Comparison of ENCODE assay signal across 22 cellular contexts in genomic region chr20:22939181-22939580, GRCh38.
"Had no signal": no experiment of that assay in that cellular context is flagged by ENCODE, and none has a peak within 500 bp of the region (broad histone marks: within the 10 kb centered on the region; RNA-seq: fewer than 3 reads in every experiment).

No MANE protein-coding gene starts in this region.

- DNase-seq: stimulated activated CD4-positive, alpha-beta T cell treated with anti-CD3 and anti-CD28 coated beads, Interleukin-2, amount 100 ng/mL, for 48 hours; stimulated activated CD4-positive, alpha-beta T cell treated with anti-CD3 and anti-CD28 coated beads, Interleukin-4, amount 100 ng/mL, for 1 hour; stimulated activated CD4-positive, alpha-beta T cell treated with anti-CD3 and anti-CD28 coated beads, Interleukin-4, amount 100 ng/mL, for 24 hours; stimulated activated CD8-positive, alpha-beta memory T cell treated with anti-CD3 and anti-CD28 coated beads, Interleukin-4, amount 100 ng/mL, for 48 hours; stimulated activated naive B cell treated with anti-CD40 and anti-IgM and Interleukin-4, amounts not matched to agents 10 μg/mL and 1 μg/mL and 100 μg/mL, for 72 hours; stimulated activated naive CD4-positive, alpha-beta T cell; stimulated activated naive CD4-positive, alpha-beta T cell treated with Interleukin-2 at 50 U/mL for 16 hours; stimulated activated naive CD8-positive, alpha-beta T cell treated with anti-CD3 and anti-CD28 coated beads, Interleukin-15, amount 100 ng/mL, for 72 hours; stimulated activated naive CD8-positive, alpha-beta T cell treated with anti-CD3 and anti-CD28 coated beads, Interleukin-15, Interleukin-2, amounts not matched to agents 100 U/mL and 50 U/mL, for 24 hours; stomach; substantia nigra; testis; thyroid gland; tibial artery; transverse colon; upper lobe of left lung; upper lobe of right lung; uterus had no signal

- H3K9me3 Mint-ChIP-seq: stimulated activated naive CD8-positive, alpha-beta T cell treated with anti-CD3 and anti-CD28 coated beads, Interleukin-15, amount 100 ng/mL, for 72 hours; type B pancreatic cell had no signal

- H3K27me3 Mint-ChIP-seq: stimulated activated memory B cell treated with anti-CD40 and anti-IgM and Interleukin-4, amounts not matched to agents 10 μg/mL and 1 μg/mL and 100 μg/mL, for 72 hours; stimulated activated naive B cell treated with anti-CD40 and anti-IgM and Interleukin-4, amounts not matched to agents 10 μg/mL and 1 μg/mL and 100 μg/mL, for 72 hours had no signal

- H3K36me3 Mint-ChIP-seq: stimulated activated effector memory CD8-positive, alpha-beta T cell treated with anti-CD3 and anti-CD28 coated beads, Interleukin-12 subunit alpha, Interleukin-12 subunit beta, amount 100 ng/mL, for 72 hours; stimulated activated memory B cell treated with anti-CD40 and anti-IgM and Interleukin-4, amounts not matched to agents 10 μg/mL and 1 μg/mL and 100 μg/mL, for 72 hours; stimulated activated naive B cell treated with anti-CD40 and anti-IgM and Interleukin-4, amounts not matched to agents 10 μg/mL and 1 μg/mL and 100 μg/mL, for 72 hours; type B pancreatic cell had no signal

- H3K4me3 Mint-ChIP-seq: stimulated activated effector memory CD8-positive, alpha-beta T cell treated with anti-CD3 and anti-CD28 coated beads, Interleukin-12 subunit alpha, Interleukin-12 subunit beta, amount 100 ng/mL, for 72 hours; stimulated activated memory B cell treated with anti-CD40 and anti-IgM and Interleukin-4, amounts not matched to agents 10 μg/mL and 1 μg/mL and 100 μg/mL, for 72 hours; stimulated activated naive B cell treated with anti-CD40 and anti-IgM and Interleukin-4, amounts not matched to agents 10 μg/mL and 1 μg/mL and 100 μg/mL, for 72 hours; stimulated activated naive CD8-positive, alpha-beta T cell treated with anti-CD3 and anti-CD28 coated beads, Interleukin-15, amount 100 ng/mL, for 72 hours; stimulated activated naive CD8-positive, alpha-beta T cell treated with anti-CD3 and anti-CD28 coated beads, Interleukin-15, Interleukin-2, amounts not matched to agents 100 ng/mL and 50 ng/mL, for 24 hours; type B pancreatic cell had no signal

- H3K27ac Mint-ChIP-seq: stimulated activated effector memory CD8-positive, alpha-beta T cell treated with anti-CD3 and anti-CD28 coated beads, Interleukin-12 subunit alpha, Interleukin-12 subunit beta, amount 100 ng/mL, for 72 hours; stimulated activated memory B cell treated with anti-CD40 and anti-IgM and Interleukin-4, amounts not matched to agents 10 μg/mL and 1 μg/mL and 100 μg/mL, for 72 hours; stimulated activated naive B cell treated with anti-CD40 and anti-IgM and Interleukin-4, amounts not matched to agents 10 μg/mL and 1 μg/mL and 100 μg/mL, for 72 hours; stimulated activated naive CD8-positive, alpha-beta T cell treated with anti-CD3 and anti-CD28 coated beads, Interleukin-15, amount 100 ng/mL, for 72 hours; stimulated activated naive CD8-positive, alpha-beta T cell treated with anti-CD3 and anti-CD28 coated beads, Interleukin-15, Interleukin-2, amounts not matched to agents 100 ng/mL and 50 ng/mL, for 24 hours; type B pancreatic cell had no signal

- H3K4me1 Mint-ChIP-seq: stimulated activated effector memory CD8-positive, alpha-beta T cell treated with anti-CD3 and anti-CD28 coated beads, Interleukin-12 subunit alpha, Interleukin-12 subunit beta, amount 100 ng/mL, for 72 hours; stimulated activated memory B cell treated with anti-CD40 and anti-IgM and Interleukin-4, amounts not matched to agents 10 μg/mL and 1 μg/mL and 100 μg/mL, for 72 hours; stimulated activated naive B cell treated with anti-CD40 and anti-IgM and Interleukin-4, amounts not matched to agents 10 μg/mL and 1 μg/mL and 100 μg/mL, for 72 hours; stimulated activated naive CD8-positive, alpha-beta T cell treated with anti-CD3 and anti-CD28 coated beads, Interleukin-15, amount 100 ng/mL, for 72 hours had no signal
